ENCODE assay signal across 9 cellular contexts in genomic region chr12:88553941-88554658, GRCh38. TPM values are rescaled to one million over a fixed set of nuclear protein-coding genes. Genes with fewer than 3 reads are reported as not detected.
DNase-seq lines count a peak whose midpoint lies in the region; ATAC-seq and TF ChIP-seq lines count a peak whose summit lies in the region.
"Had no signal": no experiment of that assay in that cellular context is flagged by ENCODE, and none has a peak within 500 bp of the region (broad histone marks: within the 10 kb centered on the region; RNA-seq: fewer than 3 reads in every experiment).

No MANE protein-coding gene starts in this region.

- H3K36me3 ChIP-seq in psoas muscle (ENCODE audit: insufficient read depth in 1 of 2, low read depth in 1 of 2), result no peaks in the 10 kb centered on the region

- peak overlapping the region; percentile 24 for H3K27ac ChIP-seq in psoas muscle

- intact Hi-C loops in psoas muscle (cut with DNase I), result loop anchor here in 1 of 2 donors (10.0 kb wide), 1 partner anchor 49 kb away; no protein-coding TSS in a partner anchor
- intact Hi-C loops in activated CD4-positive, alpha-beta T cell treated with anti-CD3 and anti-CD28 coated beads, Interleukin-2, amount 10 ng/mL, durations not matched to agents 24 days and 14 days (cut with micrococcal nuclease), result no loop called here

- H3K9me3 Mint-ChIP-seq in activated CD4-positive, alpha-beta T cell treated with anti-CD3 and anti-CD28 coated beads, Interleukin-2, amount 10 ng/mL, durations not matched to agents 24 days and 14 days, result no peaks in the 10 kb centered on the region
- H3K9me3 Mint-ChIP-seq: neural crest cell had no signal

- H3K4me1 Mint-ChIP-seq in activated CD4-positive, alpha-beta T cell treated with anti-CD3 and anti-CD28 coated beads, Interleukin-2, amount 10 ng/mL, durations not matched to agents 24 days and 14 days, result no peaks in the 10 kb centered on the region

- H3K27me3 Mint-ChIP-seq in activated CD4-positive, alpha-beta T cell treated with anti-CD3 and anti-CD28 coated beads, Interleukin-2, amount 10 ng/mL, durations not matched to agents 24 days and 14 days, result peaks cover 6% of the 10 kb centered on the region

- H3K4me3 ChIP-seq in epithelial cell of esophagus (ENCODE audit: low read length), result no peak overlapping the region
- H3K4me3 ChIP-seq in psoas muscle, result no peak overlapping the region

- H3K4me1 ChIP-seq in psoas muscle, result peaks cover 7% of the 10 kb centered on the region

- H3K9me3 ChIP-seq in psoas muscle, result no peaks in the 10 kb centered on the region

- WGBS in psoas muscle, 3 donors, result 12 to 22% (median 21%) methylated on average over 3 of the region's 3 CpGs

- no peak for TF ChIP-seq CTCF in epithelial cell of esophagus (IDR thresholded peaks at IDR 0.05; ENCODE audit: insufficient read depth, low read depth, low read length, missing control alignments)
- TF ChIP-seq CTCF in psoas muscle (IDR thresholded peaks at IDR 0.05), result no peak

- no peaks in the 10 kb centered on the region for H3K36me3 Mint-ChIP-seq in activated CD4-positive, alpha-beta T cell treated with anti-CD3 and anti-CD28 coated beads, Interleukin-2, amount 10 ng/mL, durations not matched to agents 24 days and 14 days (ENCODE audit: low read depth)

- peak in 1 of 4 donors; percentile 24 for ATAC-seq in psoas muscle
- ATAC-seq in HG03442 (IDR thresholded peaks at IDR 0.05; ENCODE audit: unreplicated experiment), result no peak
- ATAC-seq in GM21360 (IDR thresholded peaks at IDR 0.05; ENCODE audit: unreplicated experiment), result no peak

- H3K27me3 ChIP-seq in psoas muscle (ENCODE audit: insufficient read depth in 3 of 3, low read length in 2 of 3), result no peaks in the 10 kb centered on the region

- peak; percentile 53 for DNase-seq in Daoy (ENCODE audit: low read depth)
- DNase-seq in NCI-H345 (lab: John Stamatoyannopoulos, UW), result peak; percentile 97
- peak; percentile 77 for DNase-seq in epithelial cell of esophagus (ENCODE audit: low read depth)
- DNase-seq in psoas muscle, result no peak
- DNase-seq in activated CD4-positive, alpha-beta T cell treated with anti-CD3 and anti-CD28 coated beads, Interleukin-2, amount 10 ng/mL, durations not matched to agents 24 days and 14 days, result no peak
- no peak for DNase-seq in stimulated activated CD4-positive, alpha-beta T cell treated with anti-CD3 and anti-CD28 coated beads, Interleukin-4, amount 100 ng/mL, for 1 hour

- H3K27ac Mint-ChIP-seq in activated CD4-positive, alpha-beta T cell treated with anti-CD3 and anti-CD28 coated beads, Interleukin-2, amount 10 ng/mL, durations not matched to agents 24 days and 14 days, result no peak overlapping the region

- H3K4me3 Mint-ChIP-seq in activated CD4-positive, alpha-beta T cell treated with anti-CD3 and anti-CD28 coated beads, Interleukin-2, amount 10 ng/mL, durations not matched to agents 24 days and 14 days, result no peak overlapping the region
- H3K4me3 Mint-ChIP-seq: neural crest cell had no signal

RNA-seq across cellular contexts. Expression of gene KITLG, which starts 26.2 kb away (rescaled TPM):
- total RNA-seq in Daoy (2014; rRNA removed; shearing (Covaris generic)), result 22.6 and 24.1 TPM in 2 replicates
- 10 to 100 TPM in 1 of 4 donors, 1 to 10 TPM in 3; 4.1 to 11.5 (median 8.1) TPM for total RNA-seq in psoas muscle
- 1 to 10 TPM; 1.5 to 3.1 (median 1.6) TPM for polyA plus RNA-seq in psoas muscle
- 0.09 and 0.30 TPM in 2 replicates for total RNA-seq in activated CD4-positive, alpha-beta T cell treated with anti-CD3 and anti-CD28 coated beads, Interleukin-2, amount 10 ng/mL, durations not matched to agents 24 days and 14 days

Comparison
In these comparisons a context has a peak if more than half of its experiments do, and no peak if none do; other contexts are left out.
1. DNase-seq: peak in Daoy (single experiment), NCI-H345 (single experiment) and epithelial cell of esophagus (single experiment); none in psoas muscle (0 of 2), activated CD4-positive, alpha-beta T cell treated with anti-CD3 and anti-CD28 coated beads, Interleukin-2, amount 10 ng/mL, durations not matched to agents 24 days and 14 days (single experiment) and stimulated activated CD4-positive, alpha-beta T cell treated with anti-CD3 and anti-CD28 coated beads, Interleukin-4, amount 100 ng/mL, for 1 hour (single experiment).